In the genomic region with DNA sequence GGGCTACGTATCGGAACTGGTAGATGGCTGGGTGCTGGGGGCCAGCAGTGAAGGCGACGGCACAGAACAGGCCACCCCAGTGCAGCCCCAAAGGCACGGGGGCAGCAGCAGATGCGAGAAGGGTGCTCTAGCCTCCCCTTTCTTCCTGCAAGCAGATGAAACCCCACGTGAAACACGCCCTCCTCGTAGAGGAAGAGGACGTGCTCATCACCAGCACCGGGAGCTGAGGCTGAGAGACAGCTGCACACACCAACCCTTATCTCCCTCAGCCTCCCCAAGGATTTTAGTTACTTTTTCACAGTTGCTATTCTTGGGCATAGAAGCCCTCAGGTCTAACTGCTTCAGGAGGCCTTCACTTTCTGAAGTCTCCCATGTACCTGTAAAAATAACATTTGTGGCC, we compare ENCODE assay signal across 12 cellular contexts. TPM values are rescaled to one million over a fixed set of nuclear protein-coding genes. Genes with fewer than 3 reads are reported as not detected.
DNase-seq lines count a peak whose midpoint lies in the region; ATAC-seq, FAIRE-seq and TF ChIP-seq lines count a peak whose summit lies in the region.
"Had no signal": no experiment of that assay in that cellular context is flagged by ENCODE, and none has a peak within 500 bp of the region (broad histone marks: within the 10 kb centered on the region; RNA-seq: fewer than 3 reads in every experiment).

No MANE protein-coding gene starts in this region.

- H3K36me3 ChIP-seq in hepatocyte (replicated peaks; ENCODE audit: insufficient read depth, low read depth) (no peaks in the 10 kb centered on the region), small intestine (ENCODE audit: control insufficient read depth in 2 of 2, insufficient read depth in 2 of 2, low read length in 2 of 2) (peaks cover 0 to 2% of the 10 kb centered on the region in 2 donors), Peyer's patch (peaks cover 0 to 6% (median 0%) of the 10 kb centered on the region in 3 donors)

- peaks cover 73% of the 10 kb centered on the region for H3K4me1 Mint-ChIP-seq in WTC11
- H3K4me1 Mint-ChIP-seq in stimulated activated memory B cell treated with anti-CD40 and anti-IgM and Interleukin-4, amounts not matched to agents 10 μg/mL and 1 μg/mL and 100 μg/mL, for 72 hours: peaks cover 87% of the 10 kb centered on the region

- ATAC-seq in WTC11: no peak
- no peak for ATAC-seq in stimulated activated memory B cell treated with anti-CD40 and anti-IgM and Interleukin-4, amounts not matched to agents 10 μg/mL and 1 μg/mL and 100 μg/mL, for 72 hours
- no peak for ATAC-seq in GM21528 (IDR thresholded peaks at IDR 0.05; ENCODE audit: low FRiP score, unreplicated experiment)
- ATAC-seq: activated T-cell treated with anti-CD3 and anti-CD28 coated beads, Interleukin-2, amount 50 U/mL, for 72 hours had no signal

- H3K4me2 ChIP-seq in hepatocyte: peak overlapping the region; percentile 73

- H3K27ac ChIP-seq in hepatocyte: peak overlapping the region; percentile 89
- no peak overlapping the region for H3K27ac ChIP-seq in small intestine (ENCODE audit: low read depth in 1 of 2, low read length in 1 of 2)
- H3K27ac ChIP-seq in Peyer's patch: peak overlapping the region in 1 of 4 donors; percentile 34
- H3K27ac ChIP-seq: WERI-Rb-1 had no signal

- 70% methylated on average over 11 of the region's 11 CpGs for WGBS in hepatocyte (ENCODE audit: low lambda C conversion rate, missing lambda C conversion rate)
- 36 to 50% (median 40%) methylated on average over 11 of the region's 11 CpGs for WGBS in small intestine, 3 donors

- H3K9me3 Mint-ChIP-seq in WTC11: no peaks in the 10 kb centered on the region
- no peaks in the 10 kb centered on the region for H3K9me3 Mint-ChIP-seq in stimulated activated memory B cell treated with anti-CD40 and anti-IgM and Interleukin-4, amounts not matched to agents 10 μg/mL and 1 μg/mL and 100 μg/mL, for 72 hours
- H3K9me3 Mint-ChIP-seq: activated T-cell treated with anti-CD3 and anti-CD28 coated beads, Interleukin-2, amount 50 U/mL, for 72 hours had no signal

- POLR2A ChIA-PET in WTC11 (lab: Charles Lee): no interaction called here

- H3K79me2 ChIP-seq in hepatocyte: peaks cover 97% of the 10 kb centered on the region

- no peaks in the 10 kb centered on the region for H3K36me3 Mint-ChIP-seq in WTC11
- H3K36me3 Mint-ChIP-seq in stimulated activated memory B cell treated with anti-CD40 and anti-IgM and Interleukin-4, amounts not matched to agents 10 μg/mL and 1 μg/mL and 100 μg/mL, for 72 hours: peaks cover 23% of the 10 kb centered on the region

- H3K4me1 ChIP-seq in hepatocyte (ENCODE audit: insufficient read depth): peaks cover 54% of the 10 kb centered on the region
- peaks cover 5 to 38% of the 10 kb centered on the region in 2 donors for H3K4me1 ChIP-seq in small intestine (ENCODE audit: control insufficient read depth in 2 of 2, insufficient read depth in 1 of 2, low read depth in 1 of 2, low read length in 1 of 2)
- H3K4me1 ChIP-seq in Peyer's patch: peaks cover 13 to 97% (median 44%) of the 10 kb centered on the region in 4 donors

- H3K9me3 ChIP-seq in hepatocyte (ENCODE audit: low read depth) (no peaks in the 10 kb centered on the region), small intestine (ENCODE audit: control insufficient read depth, low read depth) (no peaks in the 10 kb centered on the region), Peyer's patch (no peaks in the 10 kb centered on the region)

- H3K27me3 Mint-ChIP-seq in WTC11 (ENCODE audit: low read depth): no peaks in the 10 kb centered on the region
- no peaks in the 10 kb centered on the region for H3K27me3 Mint-ChIP-seq in stimulated activated memory B cell treated with anti-CD40 and anti-IgM and Interleukin-4, amounts not matched to agents 10 μg/mL and 1 μg/mL and 100 μg/mL, for 72 hours

- CTCF ChIA-PET in WTC11 (lab: Charles Lee): interaction anchor here (1.9 to 3.1 kb wide), 3 partner anchors 28 to 63 kb away, joined by 6 to 16 read pairs (median 7); no protein-coding TSS in a partner anchor

- no peak for TF ChIP-seq POLR2A in Peyer's patch (IDR thresholded peaks at IDR 0.05)

- peaks cover 90% of the 10 kb centered on the region for H4K20me1 ChIP-seq in hepatocyte (ENCODE audit: insufficient read depth, poor library complexity, severe bottlenecking)

- no peaks in the 10 kb centered on the region for H3K27me3 ChIP-seq in hepatocyte
- no peaks in the 10 kb centered on the region for H3K27me3 ChIP-seq in small intestine (ENCODE audit: control insufficient read depth in 2 of 2, insufficient read depth in 2 of 2, low read length in 2 of 2)
- no peaks in the 10 kb centered on the region for H3K27me3 ChIP-seq in Peyer's patch

- peak; percentile 82 for FAIRE-seq in GM19239 (lab: Jason Lieb, UNC)
- FAIRE-seq in small intestine (lab: Jason Lieb, UNC): no peak
- FAIRE-seq: frontal cortex had no signal

- H3K4me3 Mint-ChIP-seq in WTC11: no peak overlapping the region
- H3K4me3 Mint-ChIP-seq in stimulated activated memory B cell treated with anti-CD40 and anti-IgM and Interleukin-4, amounts not matched to agents 10 μg/mL and 1 μg/mL and 100 μg/mL, for 72 hours: no peak overlapping the region
- H3K4me3 Mint-ChIP-seq: activated T-cell treated with anti-CD3 and anti-CD28 coated beads, Interleukin-2, amount 50 U/mL, for 72 hours had no signal

- TF ChIP-seq CTCF in WTC11 (IDR thresholded peaks at IDR 0.05): no peak
- no peak for TF ChIP-seq CTCF in hepatocyte (IDR thresholded peaks at IDR 0.05; ENCODE audit: poor library complexity)
- TF ChIP-seq CTCF in Peyer's patch (IDR thresholded peaks at IDR 0.05): no peak

- H3K27ac Mint-ChIP-seq in WTC11: 0 out of 2 replicates have a peak overlapping the region, but pooled peaks have one; percentile 57
- H3K27ac Mint-ChIP-seq in stimulated activated memory B cell treated with anti-CD40 and anti-IgM and Interleukin-4, amounts not matched to agents 10 μg/mL and 1 μg/mL and 100 μg/mL, for 72 hours: peak overlapping the region; percentile 81

- DNase-seq in GM19239 (ENCODE audit: insufficient read length, low spot score) (no peak), WTC11 (ENCODE audit: low spot score) (no peak), hepatocyte (ENCODE audit: low spot score) (no peak), small intestine (no peak), Peyer's patch (no peak)
- no peak for DNase-seq in stimulated activated CD8-positive, alpha-beta memory T cell treated with anti-CD3 and anti-CD28 coated beads, Interleukin-4, amount 100 ng/mL, for 48 hours
- DNase-seq: activated T-cell treated with anti-CD3 and anti-CD28 coated beads, Interleukin-2, amount 50 U/mL, for 72 hours; central memory CD4-positive, alpha-beta T cell; WERI-Rb-1 had no signal

- H3K9me2 ChIP-seq in hepatocyte (replicated peaks; ENCODE audit: insufficient read depth): no peaks in the 10 kb centered on the region

- H2AFZ ChIP-seq in hepatocyte: no peak overlapping the region

- H3K4me3 ChIP-seq in hepatocyte: no peak overlapping the region
- H3K4me3 ChIP-seq in small intestine (ENCODE audit: low read depth in 1 of 2, low read length in 2 of 2): no peak overlapping the region
- no peak overlapping the region for H3K4me3 ChIP-seq in Peyer's patch

TF ChIP-seq in WTC11, 78 proteins besides CTCF, POLR2A, EP300 and RAD21 (continues in another document):
- TF ChIP-seq NR2C2 (CRISPR knock-in tag; IDR thresholded peaks at IDR 0.05) (no peak), TCF7 (CRISPR knock-in tag; IDR thresholded peaks at IDR 0.05; ENCODE audit: low read depth) (no peak), ZNF232 (CRISPR knock-in tag; IDR thresholded peaks at IDR 0.05) (no peak), NFYB (CRISPR knock-in tag; conservative IDR thresholded peaks at IDR 0.05; ENCODE audit: low read depth) (no peak)
- TF ChIP-seq, protein P1, sequence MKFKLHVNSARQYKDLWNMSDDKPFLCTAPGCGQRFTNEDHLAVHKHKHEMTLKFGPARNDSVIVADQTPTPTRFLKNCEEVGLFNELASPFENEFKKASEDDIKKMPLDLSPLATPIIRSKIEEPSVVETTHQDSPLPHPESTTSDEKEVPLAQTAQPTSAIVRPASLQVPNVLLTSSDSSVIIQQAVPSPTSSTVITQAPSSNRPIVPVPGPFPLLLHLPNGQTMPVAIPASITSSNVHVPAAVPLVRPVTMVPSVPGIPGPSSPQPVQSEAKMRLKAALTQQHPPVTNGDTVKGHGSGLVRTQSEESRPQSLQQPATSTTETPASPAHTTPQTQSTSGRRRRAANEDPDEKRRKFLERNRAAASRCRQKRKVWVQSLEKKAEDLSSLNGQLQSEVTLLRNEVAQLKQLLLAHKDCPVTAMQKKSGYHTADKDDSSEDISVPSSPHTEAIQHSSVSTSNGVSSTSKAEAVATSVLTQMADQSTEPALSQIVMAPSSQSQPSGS (CRISPR knock-in tag; IDR thresholded peaks at IDR 0.05; ENCODE audit: borderline replicate concordance, low read depth): no peak
- TF ChIP-seq, protein P2, sequence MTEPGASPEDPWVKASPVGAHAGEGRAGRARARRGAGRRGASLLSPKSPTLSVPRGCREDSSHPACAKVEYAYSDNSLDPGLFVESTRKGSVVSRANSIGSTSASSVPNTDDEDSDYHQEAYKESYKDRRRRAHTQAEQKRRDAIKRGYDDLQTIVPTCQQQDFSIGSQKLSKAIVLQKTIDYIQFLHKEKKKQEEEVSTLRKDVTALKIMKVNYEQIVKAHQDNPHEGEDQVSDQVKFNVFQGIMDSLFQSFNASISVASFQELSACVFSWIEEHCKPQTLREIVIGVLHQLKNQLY (CRISPR knock-in tag; IDR thresholded peaks at IDR 0.05): no peak
- TF ChIP-seq, protein P3, sequence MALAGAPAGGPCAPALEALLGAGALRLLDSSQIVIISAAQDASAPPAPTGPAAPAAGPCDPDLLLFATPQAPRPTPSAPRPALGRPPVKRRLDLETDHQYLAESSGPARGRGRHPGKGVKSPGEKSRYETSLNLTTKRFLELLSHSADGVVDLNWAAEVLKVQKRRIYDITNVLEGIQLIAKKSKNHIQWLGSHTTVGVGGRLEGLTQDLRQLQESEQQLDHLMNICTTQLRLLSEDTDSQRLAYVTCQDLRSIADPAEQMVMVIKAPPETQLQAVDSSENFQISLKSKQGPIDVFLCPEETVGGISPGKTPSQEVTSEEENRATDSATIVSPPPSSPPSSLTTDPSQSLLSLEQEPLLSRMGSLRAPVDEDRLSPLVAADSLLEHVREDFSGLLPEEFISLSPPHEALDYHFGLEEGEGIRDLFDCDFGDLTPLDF (CRISPR knock-in tag; IDR thresholded peaks at IDR 0.05): no peak

RNA-seq across cellular contexts. Expression of a gene that starts 11.9 kb away (rescaled TPM):
- total RNA-seq in WTC11 (2021): 60.8 to 62.9 TPM (median 62.0 TPM) in 3 replicates
- total RNA-seq in hepatocyte: 14.5 and 23.5 TPM in 2 replicates
- polyA plus RNA-seq in hepatocyte: 24.9 and 27.2 TPM in 2 replicates
- polyA plus RNA-seq in small intestine: 10 to 100 TPM; 29.9 to 34.9 (median 30.2) TPM
- total RNA-seq in Peyer's patch: 10 to 100 TPM; 19.0 to 42.1 (median 26.9) TPM

RNA-seq across cellular contexts. Expression of a gene that starts 31.9 kb away (rescaled TPM):
- 84.0 to 87.9 TPM (median 87.7 TPM) in 3 replicates for total RNA-seq in WTC11 (2021)
- 38.3 and 46.6 TPM in 2 replicates for total RNA-seq in hepatocyte
- polyA plus RNA-seq in hepatocyte: 60.2 and 74.3 TPM in 2 replicates
- 10 to 100 TPM; 20.1 to 25.9 (median 24.6) TPM for polyA plus RNA-seq in small intestine
- total RNA-seq in Peyer's patch: 10 to 100 TPM; 22.1 to 49.9 (median 33.2) TPM
